Comparison of ENCODE assay signal across 1 cellular context in the genomic region with DNA sequence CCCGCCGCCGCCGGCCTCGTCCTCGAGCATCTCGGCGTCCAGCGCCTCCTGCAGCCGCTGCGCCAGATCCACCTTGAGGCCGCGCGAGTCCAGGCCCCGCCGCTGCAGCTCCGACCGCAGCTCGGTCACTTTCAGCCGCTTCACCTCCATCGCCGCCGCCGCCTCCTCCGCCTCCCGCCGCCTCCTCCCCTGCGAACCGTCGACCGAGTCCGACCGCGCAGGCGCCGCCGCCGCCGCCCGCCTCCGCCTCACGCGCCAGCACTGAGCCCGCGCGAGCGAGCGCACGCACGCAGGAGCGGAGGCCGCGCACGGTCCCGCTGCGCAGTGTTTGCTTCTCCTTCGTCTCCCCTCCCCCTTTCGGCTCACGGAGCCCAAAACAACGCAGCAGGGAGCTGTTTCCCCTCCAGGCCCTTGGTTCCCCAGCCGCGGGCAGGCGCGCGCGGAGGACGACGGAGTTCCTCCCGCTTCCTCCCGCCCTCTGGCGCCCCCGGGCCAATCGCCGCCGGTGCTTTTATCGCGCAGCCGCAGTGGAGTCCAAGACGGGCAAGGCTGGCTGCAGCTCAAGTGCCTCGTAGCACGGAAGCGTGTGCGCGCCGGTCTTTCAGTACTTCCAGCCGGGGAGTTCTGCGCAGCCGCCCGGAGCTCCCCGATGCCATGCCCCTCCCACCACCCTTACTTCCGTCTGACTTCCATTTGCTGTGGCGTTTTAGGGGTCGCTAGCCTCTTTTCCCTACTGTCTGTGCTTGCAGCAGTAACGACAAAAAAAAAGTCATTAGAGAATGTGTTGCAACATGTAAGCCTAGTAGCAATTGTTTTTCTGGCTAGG.
TF ChIP-seq lines count a peak whose summit lies in the region.

HNRNPUL2 (minus strand) TSS at position 451 of the 826 bp plus-strand sequence; CDS start at position 150, 301 bp downstream.

TF ChIP-seq in K562, 482 proteins besides CTCF, POLR2A, EP300 and RAD21 (continued from another document and continues in another):
- TF ChIP-seq ZNF253 (CRISPR knock-in tag; conservative IDR thresholded peaks at IDR 0.05), result no peak
- TF ChIP-seq ERF (CRISPR knock-in tag; IDR thresholded peaks at IDR 0.05), result no peak; the same call in 1 of the 2 replicates
- TF ChIP-seq RCOR1 (IDR thresholded peaks at IDR 0.05; ENCODE audit: borderline replicate concordance in 1 of 2, low read depth in 2 of 2, low read length in 2 of 2), result no peak; a peak in 1 of 4 replicates
- TF ChIP-seq ZBTB17 (CRISPR knock-in tag; IDR thresholded peaks at IDR 0.05), result peak; percentile 77; the same call in 1 of the 2 replicates
- no peak for TF ChIP-seq HMG20A (CRISPR knock-in tag; conservative IDR thresholded peaks at IDR 0.05)
- no peak for TF ChIP-seq SMARCA5 (IDR thresholded peaks at IDR 0.05)
- TF ChIP-seq, protein P1, sequence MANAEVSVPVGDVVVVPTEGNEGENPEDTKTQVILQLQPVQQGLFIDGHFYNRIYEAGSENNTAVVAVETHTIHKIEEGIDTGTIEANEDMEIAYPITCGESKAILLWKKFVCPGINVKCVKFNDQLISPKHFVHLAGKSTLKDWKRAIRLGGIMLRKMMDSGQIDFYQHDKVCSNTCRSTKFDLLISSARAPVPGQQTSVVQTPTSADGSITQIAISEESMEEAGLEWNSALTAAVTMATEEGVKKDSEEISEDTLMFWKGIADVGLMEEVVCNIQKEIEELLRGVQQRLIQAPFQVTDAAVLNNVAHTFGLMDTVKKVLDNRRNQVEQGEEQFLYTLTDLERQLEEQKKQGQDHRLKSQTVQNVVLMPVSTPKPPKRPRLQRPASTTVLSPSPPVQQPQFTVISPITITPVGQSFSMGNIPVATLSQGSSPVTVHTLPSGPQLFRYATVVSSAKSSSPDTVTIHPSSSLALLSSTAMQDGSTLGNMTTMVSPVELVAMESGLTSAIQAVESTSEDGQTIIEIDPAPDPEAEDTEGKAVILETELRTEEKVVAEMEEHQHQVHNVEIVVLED (CRISPR knock-in tag; IDR thresholded peaks at IDR 0.05), result peak; percentile 83
- 0 out of 2 replicates have a peak, but pooled peaks have one; percentile 24 for TF ChIP-seq DPF2 (IDR thresholded peaks at IDR 0.05)
- TF ChIP-seq BRD9 (IDR thresholded peaks at IDR 0.05; ENCODE audit: low read depth, partially characterized antibody), result no peak
- TF ChIP-seq, protein P2, sequence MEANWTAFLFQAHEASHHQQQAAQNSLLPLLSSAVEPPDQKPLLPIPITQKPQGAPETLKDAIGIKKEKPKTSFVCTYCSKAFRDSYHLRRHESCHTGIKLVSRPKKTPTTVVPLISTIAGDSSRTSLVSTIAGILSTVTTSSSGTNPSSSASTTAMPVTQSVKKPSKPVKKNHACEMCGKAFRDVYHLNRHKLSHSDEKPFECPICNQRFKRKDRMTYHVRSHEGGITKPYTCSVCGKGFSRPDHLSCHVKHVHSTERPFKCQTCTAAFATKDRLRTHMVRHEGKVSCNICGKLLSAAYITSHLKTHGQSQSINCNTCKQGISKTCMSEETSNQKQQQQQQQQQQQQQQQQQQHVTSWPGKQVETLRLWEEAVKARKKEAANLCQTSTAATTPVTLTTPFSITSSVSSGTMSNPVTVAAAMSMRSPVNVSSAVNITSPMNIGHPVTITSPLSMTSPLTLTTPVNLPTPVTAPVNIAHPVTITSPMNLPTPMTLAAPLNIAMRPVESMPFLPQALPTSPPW (CRISPR knock-in tag; IDR thresholded peaks at IDR 0.05), result peak; percentile 75
- TF ChIP-seq ZNF408 (CRISPR knock-in tag; IDR thresholded peaks at IDR 0.05; ENCODE audit: low read depth), result no peak
- peak; percentile 57; the same call in 1 of the 2 replicates for TF ChIP-seq NFRKB (IDR thresholded peaks at IDR 0.05; ENCODE audit: low read depth)
- no peak for TF ChIP-seq SNRNP70 (optimal IDR thresholded peaks at IDR 0.05; ENCODE audit: low read depth, low read length)
- TF ChIP-seq NR2C2 (CRISPR knock-in tag; IDR thresholded peaks at IDR 0.05), result no peak
- no peak for TF ChIP-seq NR2C2 (tag; IDR thresholded peaks at IDR 0.05)
- TF ChIP-seq ZNF311 (CRISPR knock-in tag; IDR thresholded peaks at IDR 0.05), result no peak; the same call in 1 of the 2 replicates
- TF ChIP-seq ZNF232 (CRISPR knock-in tag; IDR thresholded peaks at IDR 0.05), result no peak
- TF ChIP-seq NELFE (IDR thresholded peaks at IDR 0.05; ENCODE audit: insufficient read depth, insufficient read length), result no peak
- TF ChIP-seq ZFP1 (CRISPR knock-in tag; IDR thresholded peaks at IDR 0.05), result no peak
- no peak for TF ChIP-seq STAG1 (CRISPR knock-in tag; IDR thresholded peaks at IDR 0.05; ENCODE audit: borderline replicate concordance)
- TF ChIP-seq KDM4B (IDR thresholded peaks at IDR 0.05; ENCODE audit: borderline replicate concordance in 2 of 2, low read depth in 1 of 2), result peak in 1 of 2 experiments; percentile 75; a peak in 1 of 4 replicates
- TF ChIP-seq, protein P3, sequence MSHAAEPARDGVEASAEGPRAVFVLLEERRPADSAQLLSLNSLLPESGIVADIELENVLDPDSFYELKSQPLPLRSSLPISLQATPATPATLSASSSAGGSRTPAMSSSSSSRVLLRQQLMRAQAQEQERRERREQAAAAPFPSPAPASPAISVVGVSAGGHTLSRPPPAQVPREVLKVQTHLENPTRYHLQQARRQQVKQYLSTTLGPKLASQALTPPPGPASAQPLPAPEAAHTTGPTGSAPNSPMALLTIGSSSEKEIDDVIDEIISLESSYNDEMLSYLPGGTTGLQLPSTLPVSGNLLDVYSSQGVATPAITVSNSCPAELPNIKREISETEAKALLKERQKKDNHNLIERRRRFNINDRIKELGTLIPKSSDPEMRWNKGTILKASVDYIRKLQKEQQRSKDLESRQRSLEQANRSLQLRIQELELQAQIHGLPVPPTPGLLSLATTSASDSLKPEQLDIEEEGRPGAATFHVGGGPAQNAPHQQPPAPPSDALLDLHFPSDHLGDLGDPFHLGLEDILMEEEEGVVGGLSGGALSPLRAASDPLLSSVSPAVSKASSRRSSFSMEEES (CRISPR knock-in tag; IDR thresholded peaks at IDR 0.05), result no peak; the same call in 1 of the 2 replicates
- TF ChIP-seq PML (IDR thresholded peaks at IDR 0.05; ENCODE audit: low read length), result peak; percentile 80; the same call in 1 of the 2 replicates
- TF ChIP-seq, protein P4, sequence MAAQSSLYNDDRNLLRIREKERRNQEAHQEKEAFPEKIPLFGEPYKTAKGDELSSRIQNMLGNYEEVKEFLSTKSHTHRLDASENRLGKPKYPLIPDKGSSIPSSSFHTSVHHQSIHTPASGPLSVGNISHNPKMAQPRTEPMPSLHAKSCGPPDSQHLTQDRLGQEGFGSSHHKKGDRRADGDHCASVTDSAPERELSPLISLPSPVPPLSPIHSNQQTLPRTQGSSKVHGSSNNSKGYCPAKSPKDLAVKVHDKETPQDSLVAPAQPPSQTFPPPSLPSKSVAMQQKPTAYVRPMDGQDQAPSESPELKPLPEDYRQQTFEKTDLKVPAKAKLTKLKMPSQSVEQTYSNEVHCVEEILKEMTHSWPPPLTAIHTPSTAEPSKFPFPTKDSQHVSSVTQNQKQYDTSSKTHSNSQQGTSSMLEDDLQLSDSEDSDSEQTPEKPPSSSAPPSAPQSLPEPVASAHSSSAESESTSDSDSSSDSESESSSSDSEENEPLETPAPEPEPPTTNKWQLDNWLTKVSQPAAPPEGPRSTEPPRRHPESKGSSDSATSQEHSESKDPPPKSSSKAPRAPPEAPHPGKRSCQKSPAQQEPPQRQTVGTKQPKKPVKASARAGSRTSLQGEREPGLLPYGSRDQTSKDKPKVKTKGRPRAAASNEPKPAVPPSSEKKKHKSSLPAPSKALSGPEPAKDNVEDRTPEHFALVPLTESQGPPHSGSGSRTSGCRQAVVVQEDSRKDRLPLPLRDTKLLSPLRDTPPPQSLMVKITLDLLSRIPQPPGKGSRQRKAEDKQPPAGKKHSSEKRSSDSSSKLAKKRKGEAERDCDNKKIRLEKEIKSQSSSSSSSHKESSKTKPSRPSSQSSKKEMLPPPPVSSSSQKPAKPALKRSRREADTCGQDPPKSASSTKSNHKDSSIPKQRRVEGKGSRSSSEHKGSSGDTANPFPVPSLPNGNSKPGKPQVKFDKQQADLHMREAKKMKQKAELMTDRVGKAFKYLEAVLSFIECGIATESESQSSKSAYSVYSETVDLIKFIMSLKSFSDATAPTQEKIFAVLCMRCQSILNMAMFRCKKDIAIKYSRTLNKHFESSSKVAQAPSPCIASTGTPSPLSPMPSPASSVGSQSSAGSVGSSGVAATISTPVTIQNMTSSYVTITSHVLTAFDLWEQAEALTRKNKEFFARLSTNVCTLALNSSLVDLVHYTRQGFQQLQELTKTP (IDR thresholded peaks at IDR 0.05; ENCODE audit: low read depth in 1 of 2, partially characterized antibody in 2 of 2), result no peak
- TF ChIP-seq PHF21A (IDR thresholded peaks at IDR 0.05; ENCODE audit: borderline replicate concordance, low read depth), result no peak
- no peak for TF ChIP-seq BCL6 (CRISPR knock-in tag; IDR thresholded peaks at IDR 0.05)
- TF ChIP-seq RBM17 (IDR thresholded peaks at IDR 0.05; ENCODE audit: borderline replicate concordance, low read depth, low read length), result no peak
- TF ChIP-seq SMARCE1 (IDR thresholded peaks at IDR 0.05), result no peak
- no peak for TF ChIP-seq MCM3 (IDR thresholded peaks at IDR 0.05)
- peak; percentile 93 for TF ChIP-seq RNF2 (IDR thresholded peaks at IDR 0.05)
- 0 out of 2 replicates have a peak, but pooled peaks have one; percentile 10 for TF ChIP-seq RHOXF2B (CRISPR knock-in tag; conservative IDR thresholded peaks at IDR 0.05)
- peak; percentile 59 for TF ChIP-seq PCBP1 (IDR thresholded peaks at IDR 0.05; ENCODE audit: low read depth, low read length, poor library complexity, severe bottlenecking)
- TF ChIP-seq SREBF2 (CRISPR knock-in tag; IDR thresholded peaks at IDR 0.05), result no peak
- no peak for TF ChIP-seq ZNF778 (CRISPR knock-in tag; IDR thresholded peaks at IDR 0.05)
- peak; percentile 39; the same call in 1 of the 2 replicates for TF ChIP-seq TCF3 (CRISPR knock-in tag; IDR thresholded peaks at IDR 0.05)
- TF ChIP-seq ARID2 (IDR thresholded peaks at IDR 0.05), result no peak
- peak; percentile 85; the same call in 1 of the 2 replicates for TF ChIP-seq POLR2AphosphoS2 (IDR thresholded peaks at IDR 0.05; ENCODE audit: low read length)
- 0 out of 2 replicates have a peak, but pooled peaks have one; percentile 22 for TF ChIP-seq HEY1 (CRISPR knock-in tag; IDR thresholded peaks at IDR 0.05; ENCODE audit: borderline replicate concordance)
- no peak for TF ChIP-seq BCOR (IDR thresholded peaks at IDR 0.05)
- TF ChIP-seq ZC3H4 (CRISPR knock-in tag; IDR thresholded peaks at IDR 0.05; ENCODE audit: borderline replicate concordance), result no peak
- TF ChIP-seq, protein P5, sequence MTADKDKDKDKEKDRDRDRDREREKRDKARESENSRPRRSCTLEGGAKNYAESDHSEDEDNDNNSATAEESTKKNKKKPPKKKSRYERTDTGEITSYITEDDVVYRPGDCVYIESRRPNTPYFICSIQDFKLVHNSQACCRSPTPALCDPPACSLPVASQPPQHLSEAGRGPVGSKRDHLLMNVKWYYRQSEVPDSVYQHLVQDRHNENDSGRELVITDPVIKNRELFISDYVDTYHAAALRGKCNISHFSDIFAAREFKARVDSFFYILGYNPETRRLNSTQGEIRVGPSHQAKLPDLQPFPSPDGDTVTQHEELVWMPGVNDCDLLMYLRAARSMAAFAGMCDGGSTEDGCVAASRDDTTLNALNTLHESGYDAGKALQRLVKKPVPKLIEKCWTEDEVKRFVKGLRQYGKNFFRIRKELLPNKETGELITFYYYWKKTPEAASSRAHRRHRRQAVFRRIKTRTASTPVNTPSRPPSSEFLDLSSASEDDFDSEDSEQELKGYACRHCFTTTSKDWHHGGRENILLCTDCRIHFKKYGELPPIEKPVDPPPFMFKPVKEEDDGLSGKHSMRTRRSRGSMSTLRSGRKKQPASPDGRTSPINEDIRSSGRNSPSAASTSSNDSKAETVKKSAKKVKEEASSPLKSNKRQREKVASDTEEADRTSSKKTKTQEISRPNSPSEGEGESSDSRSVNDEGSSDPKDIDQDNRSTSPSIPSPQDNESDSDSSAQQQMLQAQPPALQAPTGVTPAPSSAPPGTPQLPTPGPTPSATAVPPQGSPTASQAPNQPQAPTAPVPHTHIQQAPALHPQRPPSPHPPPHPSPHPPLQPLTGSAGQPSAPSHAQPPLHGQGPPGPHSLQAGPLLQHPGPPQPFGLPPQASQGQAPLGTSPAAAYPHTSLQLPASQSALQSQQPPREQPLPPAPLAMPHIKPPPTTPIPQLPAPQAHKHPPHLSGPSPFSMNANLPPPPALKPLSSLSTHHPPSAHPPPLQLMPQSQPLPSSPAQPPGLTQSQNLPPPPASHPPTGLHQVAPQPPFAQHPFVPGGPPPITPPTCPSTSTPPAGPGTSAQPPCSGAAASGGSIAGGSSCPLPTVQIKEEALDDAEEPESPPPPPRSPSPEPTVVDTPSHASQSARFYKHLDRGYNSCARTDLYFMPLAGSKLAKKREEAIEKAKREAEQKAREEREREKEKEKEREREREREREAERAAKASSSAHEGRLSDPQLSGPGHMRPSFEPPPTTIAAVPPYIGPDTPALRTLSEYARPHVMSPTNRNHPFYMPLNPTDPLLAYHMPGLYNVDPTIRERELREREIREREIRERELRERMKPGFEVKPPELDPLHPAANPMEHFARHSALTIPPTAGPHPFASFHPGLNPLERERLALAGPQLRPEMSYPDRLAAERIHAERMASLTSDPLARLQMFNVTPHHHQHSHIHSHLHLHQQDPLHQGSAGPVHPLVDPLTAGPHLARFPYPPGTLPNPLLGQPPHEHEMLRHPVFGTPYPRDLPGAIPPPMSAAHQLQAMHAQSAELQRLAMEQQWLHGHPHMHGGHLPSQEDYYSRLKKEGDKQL (CRISPR knock-in tag; IDR thresholded peaks at IDR 0.05; ENCODE audit: borderline replicate concordance), result no peak
- no peak for TF ChIP-seq ZNF780A (CRISPR knock-in tag; IDR thresholded peaks at IDR 0.05)
- TF ChIP-seq REST (CRISPR knock-in tag; IDR thresholded peaks at IDR 0.05; ENCODE audit: low read depth), result peak; percentile 38; the same call in 1 of the 2 replicates
- TF ChIP-seq ZNF436 (CRISPR knock-in tag; IDR thresholded peaks at IDR 0.05), result peak; percentile 33; the same call in 1 of the 2 replicates
- TF ChIP-seq RBM39 (optimal IDR thresholded peaks at IDR 0.05; ENCODE audit: low read depth, low read length), result no peak
- TF ChIP-seq MTA3 (IDR thresholded peaks at IDR 0.05; ENCODE audit: borderline replicate concordance), result peak; percentile 88; the same call in 1 of the 2 replicates
